In the genomic region with DNA sequence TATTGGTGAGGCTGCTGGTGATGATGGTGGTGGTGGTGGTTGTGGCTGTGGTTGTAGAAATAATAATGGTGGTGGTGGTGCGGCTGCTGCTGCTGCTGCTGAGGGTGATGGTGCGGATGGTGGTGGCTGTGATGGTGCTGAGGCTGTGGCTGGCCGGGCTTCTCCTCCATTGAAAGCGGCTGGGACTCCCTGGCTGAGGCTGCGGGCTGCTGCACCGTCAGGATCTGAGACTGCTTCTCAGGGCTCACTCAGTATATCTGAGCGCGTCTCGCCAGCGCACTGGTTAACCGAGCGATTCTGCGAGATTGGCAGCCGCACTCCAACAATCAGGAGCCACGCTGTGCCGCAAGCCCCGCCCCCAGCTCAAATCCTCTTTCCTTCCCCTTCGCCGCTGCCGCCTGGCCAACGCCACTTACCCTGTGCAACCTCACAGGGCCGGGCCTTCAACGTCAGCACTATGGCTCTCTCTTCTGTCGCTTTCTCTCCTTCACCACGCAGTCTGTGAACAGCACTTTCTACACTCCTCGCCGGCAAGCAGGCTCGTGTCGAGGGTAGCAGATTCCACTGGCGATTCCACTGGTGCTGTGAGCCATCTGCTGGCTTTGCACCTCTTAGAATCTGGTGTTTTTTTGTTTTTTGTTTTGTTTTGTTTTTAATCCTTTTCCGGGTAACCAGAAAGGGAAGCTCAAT, we compare ENCODE assay signal across 1 cellular context.
A peak's percentile ranks its signal among the peaks of the same experiment; 100 is the strongest.
TF ChIP-seq lines count a peak whose summit lies in the region.

A gene with protein sequence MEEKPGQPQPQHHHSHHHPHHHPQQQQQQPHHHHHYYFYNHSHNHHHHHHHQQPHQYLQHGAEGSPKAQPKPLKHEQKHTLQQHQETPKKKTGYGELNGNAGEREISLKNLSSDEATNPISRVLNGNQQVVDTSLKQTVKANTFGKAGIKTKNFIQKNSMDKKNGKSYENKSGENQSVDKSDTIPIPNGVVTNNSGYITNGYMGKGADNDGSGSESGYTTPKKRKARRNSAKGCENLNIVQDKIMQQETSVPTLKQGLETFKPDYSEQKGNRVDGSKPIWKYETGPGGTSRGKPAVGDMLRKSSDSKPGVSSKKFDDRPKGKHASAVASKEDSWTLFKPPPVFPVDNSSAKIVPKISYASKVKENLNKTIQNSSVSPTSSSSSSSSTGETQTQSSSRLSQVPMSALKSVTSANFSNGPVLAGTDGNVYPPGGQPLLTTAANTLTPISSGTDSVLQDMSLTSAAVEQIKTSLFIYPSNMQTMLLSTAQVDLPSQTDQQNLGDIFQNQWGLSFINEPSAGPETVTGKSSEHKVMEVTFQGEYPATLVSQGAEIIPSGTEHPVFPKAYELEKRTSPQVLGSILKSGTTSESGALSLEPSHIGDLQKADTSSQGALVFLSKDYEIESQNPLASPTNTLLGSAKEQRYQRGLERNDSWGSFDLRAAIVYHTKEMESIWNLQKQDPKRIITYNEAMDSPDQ (minus strand): TSS at position 259 of the 690 bp plus-strand sequence. CDS start 89 bp downstream, at position 170.

TF ChIP-seq in HepG2, 621 proteins besides CTCF, POLR2A, EP300 and RAD21 (continued from another document and continues in another):
- TF ChIP-seq TFAP4 (IDR thresholded peaks at IDR 0.05; ENCODE audit: borderline replicate concordance, low read depth) (no peak), HNF1B (CRISPR knock-in tag; IDR thresholded peaks at IDR 0.05) (peak; percentile 79; the same call in 1 of the 2 replicates), HCFC1 (IDR thresholded peaks at IDR 0.05; ENCODE audit: low read depth, low read length) (no peak), ZBTB46 (CRISPR knock-in tag; IDR thresholded peaks at IDR 0.05; ENCODE audit: borderline replicate concordance) (no peak), ZNF792 (CRISPR knock-in tag; IDR thresholded peaks at IDR 0.05) (peak; percentile 63; the same call in 1 of the 2 replicates), CREB3 (CRISPR knock-in tag; IDR thresholded peaks at IDR 0.05) (peak; percentile 37; the same call in 1 of the 2 replicates), ZBED4 (CRISPR knock-in tag; IDR thresholded peaks at IDR 0.05; ENCODE audit: borderline replicate concordance) (no peak), HIVEP1 (CRISPR knock-in tag; IDR thresholded peaks at IDR 0.05) (0 out of 2 replicates have a peak, but pooled peaks have one; percentile 49), BORCS8-MEF2B (CRISPR knock-in tag; IDR thresholded peaks at IDR 0.05) (peak; percentile 97), YEATS2 (CRISPR knock-in tag; IDR thresholded peaks at IDR 0.05; ENCODE audit: borderline replicate concordance) (peak; percentile 87; the same call in 1 of the 2 replicates), CENPX (CRISPR knock-in tag; IDR thresholded peaks at IDR 0.05) (no peak), ZIK1 (CRISPR knock-in tag; IDR thresholded peaks at IDR 0.05; ENCODE audit: borderline replicate concordance, low read depth) (peak; percentile 73), TBP (CRISPR knock-in tag; IDR thresholded peaks at IDR 0.05) (no peak), RBAK (CRISPR knock-in tag; IDR thresholded peaks at IDR 0.05) (no peak), RAD51 (IDR thresholded peaks at IDR 0.05; ENCODE audit: borderline replicate concordance) (no peak), YEATS4 (CRISPR knock-in tag; IDR thresholded peaks at IDR 0.05; ENCODE audit: borderline replicate concordance) (peak; percentile 86), ZBTB4 (CRISPR knock-in tag; IDR thresholded peaks at IDR 0.05; ENCODE audit: borderline replicate concordance) (peak; percentile 68; the same call in 1 of the 2 replicates), ZNF468 (CRISPR knock-in tag; IDR thresholded peaks at IDR 0.05) (no peak), REPIN1 (CRISPR knock-in tag; IDR thresholded peaks at IDR 0.05; ENCODE audit: borderline replicate concordance, low read depth) (peak; percentile 78), FIP1L1 (IDR thresholded peaks at IDR 0.05; ENCODE audit: borderline replicate concordance, insufficient read depth, low read depth, low read length) (no peak; the same call in 1 of the 2 replicates), ZNF207 (IDR thresholded peaks at IDR 0.05; ENCODE audit: borderline replicate concordance) (no peak), DZIP1 (CRISPR knock-in tag; IDR thresholded peaks at IDR 0.05) (no peak), ZNF235 (CRISPR knock-in tag; IDR thresholded peaks at IDR 0.05; ENCODE audit: borderline replicate concordance) (no peak)
- TF ChIP-seq, protein P1, sequence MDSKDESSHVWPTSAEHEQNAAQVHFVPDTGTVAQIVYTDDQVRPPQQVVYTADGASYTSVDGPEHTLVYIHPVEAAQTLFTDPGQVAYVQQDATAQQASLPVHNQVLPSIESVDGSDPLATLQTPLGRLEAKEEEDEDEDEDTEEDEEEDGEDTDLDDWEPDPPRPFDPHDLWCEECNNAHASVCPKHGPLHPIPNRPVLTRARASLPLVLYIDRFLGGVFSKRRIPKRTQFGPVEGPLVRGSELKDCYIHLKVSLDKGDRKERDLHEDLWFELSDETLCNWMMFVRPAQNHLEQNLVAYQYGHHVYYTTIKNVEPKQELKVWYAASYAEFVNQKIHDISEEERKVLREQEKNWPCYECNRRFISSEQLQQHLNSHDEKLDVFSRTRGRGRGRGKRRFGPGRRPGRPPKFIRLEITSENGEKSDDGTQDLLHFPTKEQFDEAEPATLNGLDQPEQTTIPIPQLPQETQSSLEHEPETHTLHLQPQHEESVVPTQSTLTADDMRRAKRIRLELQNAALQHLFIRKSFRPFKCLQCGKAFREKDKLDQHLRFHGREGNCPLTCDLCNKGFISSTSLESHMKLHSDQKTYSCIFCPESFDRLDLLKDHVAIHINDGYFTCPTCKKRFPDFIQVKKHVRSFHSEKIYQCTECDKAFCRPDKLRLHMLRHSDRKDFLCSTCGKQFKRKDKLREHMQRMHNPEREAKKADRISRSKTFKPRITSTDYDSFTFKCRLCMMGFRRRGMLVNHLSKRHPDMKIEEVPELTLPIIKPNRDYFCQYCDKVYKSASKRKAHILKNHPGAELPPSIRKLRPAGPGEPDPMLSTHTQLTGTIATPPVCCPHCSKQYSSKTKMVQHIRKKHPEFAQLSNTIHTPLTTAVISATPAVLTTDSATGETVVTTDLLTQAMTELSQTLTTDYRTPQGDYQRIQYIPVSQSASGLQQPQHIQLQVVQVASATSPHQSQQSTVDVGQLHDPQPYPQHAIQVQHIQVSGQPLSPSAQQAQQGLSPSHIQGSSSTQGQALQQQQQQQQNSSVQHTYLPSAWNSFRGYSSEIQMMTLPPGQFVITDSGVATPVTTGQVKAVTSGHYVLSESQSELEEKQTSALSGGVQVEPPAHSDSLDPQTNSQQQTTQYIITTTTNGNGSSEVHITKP (CRISPR knock-in tag; IDR thresholded peaks at IDR 0.05; ENCODE audit: low read depth), result no peak
